ENCODE assay signal across 30 cellular contexts in the genomic region with DNA sequence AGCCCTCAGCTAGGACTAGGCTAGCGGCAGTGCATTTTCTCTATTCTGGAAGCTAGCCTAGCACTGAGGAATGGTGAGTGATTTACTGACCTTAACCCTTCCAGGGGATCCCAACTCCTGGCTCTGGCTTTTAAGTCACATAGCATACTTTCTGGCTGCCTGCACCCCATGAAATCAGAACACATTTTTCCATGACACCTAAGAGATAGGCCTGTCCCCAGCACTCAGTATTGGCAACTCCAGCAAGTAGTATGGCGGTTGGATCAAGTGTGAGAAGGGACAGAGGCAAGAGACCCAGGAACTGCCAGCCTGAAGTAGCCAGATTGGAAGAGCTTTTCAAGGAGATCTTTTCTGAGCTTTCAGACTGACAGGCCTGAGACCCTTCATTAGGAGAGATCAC. TPM values are rescaled to one million over a fixed set of nuclear protein-coding genes. Genes with fewer than 3 reads are reported as not detected.
"Had no signal": no experiment of that assay in that cellular context is flagged by ENCODE, and none has a peak within 500 bp of the region (broad histone marks: within the 10 kb centered on the region; RNA-seq: fewer than 3 reads in every experiment).

No MANE protein-coding gene starts in this region.

- ATAC-seq: left lobe of liver; mucosa of descending colon; naive thymus-derived CD4-positive, alpha-beta T cell; natural killer cell treated with Interleukin-12 subunit alpha and Interleukin-12 subunit beta and Interleukin-15 and Interleukin-18, amount 100 ng/mL, for 72 hours; pancreas; right lobe of liver; stimulated activated memory B cell treated with anti-CD40 and anti-IgM and Interleukin-4, amounts not matched to agents 10 μg/mL and 1 μg/mL and 100 μg/mL, for 72 hours; stimulated activated naive CD8-positive, alpha-beta T cell treated with anti-CD3 and anti-CD28 coated beads, Interleukin-15, amount 100 ng/mL, for 72 hours had no signal

- DNase-seq: head of caudate nucleus; islet precursor cell; midbrain; mucosa of descending colon; naive thymus-derived CD4-positive, alpha-beta T cell; nucleus accumbens; pancreas; posterior cingulate gyrus; retina; right lobe of liver; stimulated activated CD4-positive, alpha-beta T cell treated with anti-CD3 and anti-CD28 coated beads, Interleukin-1b, Interleukin-23, amount 100 ng/mL, for 48 hours; stimulated activated CD4-positive, alpha-beta T cell treated with anti-CD3 and anti-CD28 coated beads, Interleukin-2, amount 100 ng/mL, for 48 hours; stimulated activated CD4-positive, alpha-beta T cell treated with anti-CD3 and anti-CD28 coated beads, Interleukin-4, amount 100 ng/mL, for 4 hours; stimulated activated CD8-positive, alpha-beta memory T cell treated with anti-CD3 and anti-CD28 coated beads, Interleukin-4, amount 100 ng/mL, for 48 hours; stimulated activated naive CD4-positive, alpha-beta T cell treated with Interleukin-2 at 50 U/mL for 16 hours; stimulated activated naive CD8-positive, alpha-beta T cell treated with anti-CD3 and anti-CD28 coated beads, Interleukin-15, amount 100 ng/mL, for 72 hours; substantia nigra; uterus had no signal

- H3K4me3 ChIP-seq: hepatocyte, lung, mucosa of descending colon, pancreas, prostate gland, right lobe of liver, smooth muscle cell, tibial nerve, uterus had no signal

- H3K4me1 ChIP-seq: pancreas, prostate gland, right lobe of liver, tibial nerve, uterus had no signal

- H3K27me3 ChIP-seq: hepatocyte, right lobe of liver, tibial nerve, uterus had no signal

- H3K9me3 ChIP-seq: mucosa of descending colon, pancreas, prostate gland, right lobe of liver, tibial nerve, uterus had no signal

- H3K36me3 ChIP-seq: pancreas, prostate gland, right lobe of liver, tibial nerve, uterus had no signal

- H3K27ac ChIP-seq: hepatocyte, pancreas, prostate gland, right lobe of liver, tibial nerve, uterus had no signal

RNA-seq across cellular contexts. Expression of a gene that starts 8.2 kb away (rescaled TPM):
- total RNA-seq: kidney epithelial cell; left lobe of liver; lung; mesenteric fat pad; myocyte; naive thymus-derived CD4-positive, alpha-beta T cell; natural killer cell treated with Interleukin-12 subunit alpha and Interleukin-12 subunit beta and Interleukin-15 and Interleukin-18, amount 100 ng/mL, for 72 hours; pancreas; right lobe of liver; smooth muscle cell had no signal
- polyA plus RNA-seq: hepatocyte; naive thymus-derived CD4-positive, alpha-beta T cell; neural cell; pancreas; smooth muscle cell had no signal
